In genomic region chr17:42849451-42850157, GRCh38 we compare ENCODE assay signal across 18 cellular contexts. TPM values are rescaled to one million over a fixed set of nuclear protein-coding genes. Genes with fewer than 3 reads are reported as not detected.
DNase-seq lines count a peak whose midpoint lies in the region; ATAC-seq, FAIRE-seq and TF ChIP-seq lines count a peak whose summit lies in the region.
"Had no signal": no experiment of that assay in that cellular context is flagged by ENCODE, and none has a peak within 500 bp of the region (broad histone marks: within the 10 kb centered on the region; RNA-seq: fewer than 3 reads in every experiment).

No MANE protein-coding gene starts in this region.

- FAIRE-seq in small intestine (lab: Jason Lieb, UNC): no peak
- FAIRE-seq: bronchial epithelial cell, H1 had no signal

- peaks cover 0 to 22% (median 0%) of the 10 kb centered on the region in 4 donors for H3K4me1 ChIP-seq in Peyer's patch
- H3K4me1 ChIP-seq in small intestine (ENCODE audit: control insufficient read depth in 2 of 2, insufficient read depth in 1 of 2, low read depth in 1 of 2, low read length in 1 of 2): peaks cover 0 to 7% of the 10 kb centered on the region in 2 donors

- no peak for TF ChIP-seq CTCF in Peyer's patch (IDR thresholded peaks at IDR 0.05)

- DNase-seq in EH (ENCODE audit: low read depth): peak; percentile 30
- DNase-seq in Peyer's patch: peak in 2 of 3 donors; percentile 58 to 61
- peak; percentile 58 for DNase-seq in kidney tubule cell (ENCODE audit: low spot score)
- DNase-seq in small intestine: peak; percentile 72
- DNase-seq in COR-L47 (lab: John Stamatoyannopoulos, UW): no peak
- DNase-seq in NCI-H1694 treated with DMSO at 0.1 percent for 48 hours (lab: John Stamatoyannopoulos, UW): no peak
- DNase-seq: activated CD8-positive, alpha-beta T cell treated with anti-CD3 and anti-CD28 coated beads for 36 hours; DMS 273 treated with DMSO at 0.1 percent for 48 hours; esophagus squamous epithelium; SHP77; stimulated activated CD4-positive, alpha-beta T cell treated with anti-CD3 and anti-CD28 coated beads, Interleukin-1b, Interleukin-23, amount 100 ng/mL, for 48 hours; T-helper 1 cell; WERI-Rb-1 had no signal

- H3K27ac ChIP-seq in Peyer's patch: peak overlapping the region in 1 of 4 donors; percentile 76
- H3K27ac ChIP-seq in small intestine (ENCODE audit: low read depth in 1 of 2, low read length in 1 of 2): no peak overlapping the region
- H3K27ac ChIP-seq: WERI-Rb-1 had no signal

- 34 to 58% (median 47%) methylated on average over 8 of the region's 8 CpGs for WGBS in small intestine, 3 donors

- ATAC-seq in GM19452 (IDR thresholded peaks at IDR 0.05; ENCODE audit: unreplicated experiment) (no peak), HG02571 (IDR thresholded peaks at IDR 0.05; ENCODE audit: unreplicated experiment) (no peak)
- ATAC-seq: activated CD8-positive, alpha-beta T cell treated with anti-CD3 and anti-CD28 coated beads for 36 hours had no signal

- H3K27me3 ChIP-seq in Peyer's patch (no peaks in the 10 kb centered on the region), small intestine (ENCODE audit: control insufficient read depth in 2 of 2, insufficient read depth in 2 of 2, low read length in 2 of 2) (no peaks in the 10 kb centered on the region)
- H3K27me3 ChIP-seq: esophagus squamous epithelium had no signal

- H3K36me3 ChIP-seq in Peyer's patch: peaks cover 0 to 9% (median 0%) of the 10 kb centered on the region in 3 donors
- peaks cover 3 to 4% of the 10 kb centered on the region in 2 donors for H3K36me3 ChIP-seq in small intestine (ENCODE audit: control insufficient read depth in 2 of 2, insufficient read depth in 2 of 2, low read length in 2 of 2)

- H3K4me3 ChIP-seq in Peyer's patch (no peak overlapping the region), small intestine (ENCODE audit: low read depth in 1 of 2, low read length in 2 of 2) (no peak overlapping the region)

- no peak for TF ChIP-seq POLR2A in Peyer's patch (IDR thresholded peaks at IDR 0.05)

- H3K9me3 ChIP-seq in Peyer's patch (no peaks in the 10 kb centered on the region), small intestine (ENCODE audit: control insufficient read depth, low read depth) (no peaks in the 10 kb centered on the region)
- H3K9me3 ChIP-seq: esophagus squamous epithelium had no signal

RNA-seq across cellular contexts. Expression of gene AOC3, which starts 1.4 kb away (rescaled TPM):
- 10 to 100 TPM in 1 of 4 donors, 1 to 10 TPM in 3; 3.3 to 11.4 (median 7.0) TPM for total RNA-seq in Peyer's patch
- polyA plus RNA-seq in small intestine: 10 to 100 TPM in 1 of 3 donors, 1 to 10 TPM in 2; 1.3 to 30.0 (median 3.0) TPM

RNA-seq across cellular contexts. Expression of gene AOC2, which starts 5.2 kb away (rescaled TPM):
- total RNA-seq in Peyer's patch: 1 to 10 TPM in 2 of 4 donors, under 1 TPM in 1, not detected in 1; 0.70 to 2.3 (median 1.6) TPM
- polyA plus RNA-seq in small intestine: 1 to 10 TPM in 2 of 3 donors, under 1 TPM in 1; 0.54 to 1.3 (median 1.1) TPM

RNA-seq across cellular contexts. Expression of gene PSME3, which starts 16.4 kb away (rescaled TPM):
- total RNA-seq in Peyer's patch: 10 to 100 TPM; 45.6 to 75.9 (median 59.8) TPM
- polyA plus RNA-seq in small intestine: 10 to 100 TPM; 49.9 to 93.0 (median 55.9) TPM

RNA-seq across cellular contexts. Expression of gene BECN1, which starts 25.5 kb away (rescaled TPM):
- 100 to 1,000 TPM in 3 of 4 donors, 10 to 100 TPM in 1; 81.6 to 171 (median 122) TPM for total RNA-seq in Peyer's patch
- polyA plus RNA-seq in small intestine: 10 to 100 TPM; 73.5 to 96.8 (median 82.3) TPM

RNA-seq across cellular contexts. Expression of gene CNTD1, which starts 50.9 kb away (rescaled TPM):
- total RNA-seq in Peyer's patch: not detected
- polyA plus RNA-seq in small intestine: under 1 TPM in 1 of 3 donors, not detected in 2; 0.52 TPM
- total RNA-seq: bronchial epithelial cell, dermis microvascular lymphatic vessel endothelial cell, esophagus squamous epithelium, H1 had no signal
- polyA plus RNA-seq: H1 had no signal

Comparison
In these comparisons a context has a peak if more than half of its experiments do, and no peak if none do; other contexts are left out.
1. DNase-seq: peak in EH (single experiment), Peyer's patch (2 of 3), kidney tubule cell (single experiment) and small intestine (single experiment); none in COR-L47 (single experiment) and NCI-H1694 treated with DMSO at 0.1 percent for 48 hours (single experiment).